14 cellular contexts compared by ENCODE assay signal in the genomic region with DNA sequence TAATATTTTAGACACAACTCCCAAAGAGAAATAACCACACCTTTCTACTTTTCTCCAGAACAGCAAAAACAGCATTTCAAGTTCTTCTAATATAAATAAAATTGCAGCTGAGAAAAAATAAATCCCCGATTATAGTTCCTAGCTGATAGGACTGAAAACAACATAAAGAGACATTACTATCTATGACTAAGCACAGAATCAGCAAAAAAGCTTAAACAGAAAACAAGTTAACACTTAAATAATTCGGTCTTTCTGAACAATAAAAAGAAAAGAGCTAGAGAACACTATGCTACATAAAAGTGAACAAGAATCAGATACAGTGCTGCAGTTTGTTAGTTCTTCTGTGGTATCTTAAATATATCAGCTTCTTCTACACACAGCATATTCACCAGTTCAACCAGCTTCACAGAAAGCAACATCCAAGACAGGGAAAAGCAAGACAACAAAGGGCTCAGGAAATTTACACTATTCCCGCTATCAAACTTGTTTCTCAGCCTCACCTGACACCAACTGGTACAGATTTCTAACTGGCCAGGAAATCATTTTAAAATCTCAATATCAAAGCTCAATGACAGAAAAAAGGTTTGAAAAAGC. TPM values are rescaled to one million over a fixed set of nuclear protein-coding genes. Genes with fewer than 3 reads are reported as not detected.
DNase-seq lines count a peak whose midpoint lies in the region; ATAC-seq, FAIRE-seq and TF ChIP-seq lines count a peak whose summit lies in the region.
"Had no signal": no experiment of that assay in that cellular context is flagged by ENCODE, and none has a peak within 500 bp of the region (broad histone marks: within the 10 kb centered on the region; RNA-seq: fewer than 3 reads in every experiment).

No MANE protein-coding gene starts in this region.

- H3K36me3 ChIP-seq in endodermal cell (ENCODE audit: control insufficient read depth, insufficient read depth, low read length) (peaks cover 51% of the 10 kb centered on the region), aorta (ENCODE audit: control insufficient read depth in 1 of 2, insufficient read depth in 2 of 2, low read length in 1 of 2) (no peaks in the 10 kb centered on the region)
- H3K36me3 ChIP-seq in naive thymus-derived CD4-positive, alpha-beta T cell (ENCODE audit: control insufficient read depth in 2 of 3, insufficient read depth in 3 of 3, low read length in 3 of 3): peaks cover 0 to 6% (median 1%) of the 10 kb centered on the region in 3 experiments
- H3K36me3 ChIP-seq: uterus had no signal

- BruUV-seq in Calu3 (replicated peaks; lab: Mats Ljungman, UMichigan): TSS peak; percentile 53

- H3K4me3 Mint-ChIP-seq in Calu3 (ENCODE audit: low read depth, unreplicated experiment) (peak overlapping the region; percentile 45), endodermal cell (no peak overlapping the region), osteocyte (ENCODE audit: unreplicated experiment) (peak overlapping the region; percentile 64)
- no peak overlapping the region for H3K4me3 Mint-ChIP-seq in naive thymus-derived CD4-positive, alpha-beta T cell
- H3K4me3 Mint-ChIP-seq: B cell had no signal

- no peak overlapping the region for H3K9ac ChIP-seq in endodermal cell (ENCODE audit: extremely low read depth, low read length, poor library complexity, severe bottlenecking)

- H3K4me1 ChIP-seq in endodermal cell (ENCODE audit: control insufficient read depth, insufficient read depth, low read length) (peaks cover 3% of the 10 kb centered on the region), aorta (ENCODE audit: control insufficient read depth in 1 of 2, insufficient read depth in 2 of 2, low read length in 2 of 2) (peaks cover 0 to 2% of the 10 kb centered on the region in 2 donors)
- no peaks in the 10 kb centered on the region for H3K4me1 ChIP-seq in naive thymus-derived CD4-positive, alpha-beta T cell (ENCODE audit: control insufficient read depth in 2 of 2, insufficient read depth in 2 of 2, low read length in 2 of 2)
- H3K4me1 ChIP-seq: uterus had no signal

- peak; percentile 42 for FAIRE-seq in RCC 7860 (lab: Jason Lieb, UNC)

- H3K27ac ChIP-seq in endodermal cell (ENCODE audit: low read depth, low read length) (no peak overlapping the region), aorta (ENCODE audit: low read depth in 1 of 2, low read length in 2 of 2) (no peak overlapping the region)
- no peak overlapping the region for H3K27ac ChIP-seq in naive thymus-derived CD4-positive, alpha-beta T cell (ENCODE audit: low read depth, low read length)

- H3K9me3 Mint-ChIP-seq in Calu3 (ENCODE audit: low read depth, unreplicated experiment): no peaks in the 10 kb centered on the region
- H3K9me3 Mint-ChIP-seq in endodermal cell: no peaks in the 10 kb centered on the region
- H3K9me3 Mint-ChIP-seq in osteocyte (ENCODE audit: unreplicated experiment): no peaks in the 10 kb centered on the region
- H3K9me3 Mint-ChIP-seq in naive thymus-derived CD4-positive, alpha-beta T cell: no peaks in the 10 kb centered on the region

- H3K27me3 Mint-ChIP-seq in Calu3 (ENCODE audit: unreplicated experiment): no peaks in the 10 kb centered on the region
- H3K27me3 Mint-ChIP-seq in endodermal cell (ENCODE audit: insufficient read depth): no peaks in the 10 kb centered on the region
- no peaks in the 10 kb centered on the region for H3K27me3 Mint-ChIP-seq in osteocyte (ENCODE audit: unreplicated experiment)
- H3K27me3 Mint-ChIP-seq in naive thymus-derived CD4-positive, alpha-beta T cell: no peaks in the 10 kb centered on the region
- H3K27me3 Mint-ChIP-seq: B cell had no signal

- ATAC-seq in naive thymus-derived CD4-positive, alpha-beta T cell: no peak
- ATAC-seq in GM18873 (IDR thresholded peaks at IDR 0.05; ENCODE audit: low FRiP score, unreplicated experiment) (no peak), aorta (ENCODE audit: low FRiP score) (no peak)

- 89 to 93% methylated on average over 2 to 3 of the region's 3 CpGs for WGBS in endodermal cell (ENCODE audit: insufficient coverage in 1 of 2, insufficient read length in 1 of 2), 2 experiments
- 64 to 69% methylated on average over 3 of the region's 3 CpGs for WGBS in aorta, 2 donors

- intact Hi-C loops in Calu3 (cut with micrococcal nuclease; ENCODE audit: unreplicated experiment) (loop anchor here (5.0 kb wide), 1 partner anchor 212 kb away; a partner anchor contains a TSS), aorta (cut with DNase I) (loop anchor here in 1 of 2 donors (10.0 kb wide), 1 partner anchor 215 kb away; a partner anchor contains a TSS)
- intact Hi-C loops in naive thymus-derived CD4-positive, alpha-beta T cell (cut with micrococcal nuclease): no loop called here

- H3K9me3 ChIP-seq in endodermal cell (ENCODE audit: control insufficient read depth, low read length) (no peaks in the 10 kb centered on the region), aorta (ENCODE audit: control insufficient read depth, low read length) (no peaks in the 10 kb centered on the region)
- H3K9me3 ChIP-seq in naive thymus-derived CD4-positive, alpha-beta T cell (ENCODE audit: control insufficient read depth in 2 of 3, low read length in 3 of 3): no peaks in the 10 kb centered on the region
- H3K9me3 ChIP-seq: uterus had no signal

- H3K4me1 Mint-ChIP-seq in Calu3 (ENCODE audit: low read depth, unreplicated experiment) (peaks cover 41% of the 10 kb centered on the region), endodermal cell (peaks cover 28% of the 10 kb centered on the region), osteocyte (ENCODE audit: unreplicated experiment) (peaks cover 42% of the 10 kb centered on the region)
- H3K4me1 Mint-ChIP-seq in naive thymus-derived CD4-positive, alpha-beta T cell: peaks cover 0 to 9% (median 3%) of the 10 kb centered on the region in 7 donors
- H3K4me1 Mint-ChIP-seq: B cell had no signal

- H3K27ac Mint-ChIP-seq in Calu3 (ENCODE audit: unreplicated experiment) (peak overlapping the region; percentile 85), endodermal cell (peak overlapping the region; percentile 50), osteocyte (ENCODE audit: unreplicated experiment) (peak overlapping the region; percentile 93)
- no peak overlapping the region for H3K27ac Mint-ChIP-seq in naive thymus-derived CD4-positive, alpha-beta T cell
- H3K27ac Mint-ChIP-seq: B cell had no signal

- POLR2A ChIA-PET in naive thymus-derived CD4-positive, alpha-beta T cell (lab: Charles Lee): no interaction called here

- peaks cover 12% of the 10 kb centered on the region for H3K36me3 Mint-ChIP-seq in Calu3 (ENCODE audit: insufficient read depth, unreplicated experiment)
- peaks cover 45% of the 10 kb centered on the region for H3K36me3 Mint-ChIP-seq in endodermal cell (ENCODE audit: low read depth)
- peaks cover 23% of the 10 kb centered on the region for H3K36me3 Mint-ChIP-seq in osteocyte (ENCODE audit: unreplicated experiment)
- peaks cover 18 to 72% (median 48%) of the 10 kb centered on the region in 5 donors for H3K36me3 Mint-ChIP-seq in naive thymus-derived CD4-positive, alpha-beta T cell

- DNase-seq in Calu3 (no peak), RCC 7860 (ENCODE audit: low spot score) (no peak), endodermal cell (no peak), osteocyte (ENCODE audit: extremely low spot score, unreplicated experiment) (no peak), aorta (no peak)
- no peak for DNase-seq in activated CD4-positive, alpha-beta T cell treated with anti-CD3 and anti-CD28 coated beads for 1 hour
- DNase-seq in naive thymus-derived CD4-positive, alpha-beta T cell: no peak
- DNase-seq: activated T-cell treated with anti-CD3 and anti-CD28 coated beads for 4 hours, NCI-H1092 treated with DMSO at 0.1 percent for 48 hours, NCI-H510A, uterus had no signal

- no peak for TF ChIP-seq CTCF in Calu3 (IDR thresholded peaks at IDR 0.05; ENCODE audit: unreplicated experiment)
- TF ChIP-seq CTCF in endodermal cell (conservative IDR thresholded peaks at IDR 0.05): no peak
- TF ChIP-seq CTCF in osteocyte (IDR thresholded peaks at IDR 0.05): no peak

- CTCF ChIA-PET in Calu3 (lab: Charles Lee): interaction anchor here (0.6 to 1.2 kb wide), 2 partner anchors 10 to 158 kb away, joined by 3 read pairs; no protein-coding TSS in a partner anchor
- CTCF ChIA-PET in naive thymus-derived CD4-positive, alpha-beta T cell (lab: Charles Lee): interaction anchor here (1.0 kb wide), 1 partner anchor 10 kb away, joined by 4 read pairs; no protein-coding TSS in a partner anchor

- H3K4me3 ChIP-seq in endodermal cell (ENCODE audit: low read length) (no peak overlapping the region), aorta (ENCODE audit: low read length in 2 of 2) (no peak overlapping the region)
- no peak overlapping the region for H3K4me3 ChIP-seq in naive thymus-derived CD4-positive, alpha-beta T cell (ENCODE audit: low read length)
- H3K4me3 ChIP-seq: skin epidermis, uterus had no signal

- no peaks in the 10 kb centered on the region for H3K27me3 ChIP-seq in endodermal cell (ENCODE audit: control insufficient read depth, insufficient read depth, low read length, poor library complexity, severe bottlenecking)
- H3K27me3 ChIP-seq in naive thymus-derived CD4-positive, alpha-beta T cell (ENCODE audit: control insufficient read depth in 2 of 2, insufficient read depth in 2 of 2, low read length in 2 of 2): no peaks in the 10 kb centered on the region
- no peaks in the 10 kb centered on the region for H3K27me3 ChIP-seq in aorta (ENCODE audit: control insufficient read depth in 1 of 2, insufficient read depth in 2 of 2, low read length in 1 of 2)
- H3K27me3 ChIP-seq: uterus had no signal

RNA-seq across cellular contexts. Expression of a gene that starts 28.6 kb away (rescaled TPM):
- 46.7 and 47.6 TPM in 2 replicates for total RNA-seq in Calu3 (2022)
- 10 to 100 TPM; 30.0 to 37.3 TPM for total RNA-seq in endodermal cell
- 46.2 TPM for polyA plus RNA-seq in endodermal cell (2013, experiment 1 of 2)
- polyA plus RNA-seq in endodermal cell (2013, experiment 2 of 2): 44.9 TPM
- 50.5 and 52.9 TPM in 2 replicates for total RNA-seq in osteocyte
- total RNA-seq in naive thymus-derived CD4-positive, alpha-beta T cell: 10 to 100 TPM; 11.2 to 21.9 (median 14.0) TPM
- polyA plus RNA-seq in naive thymus-derived CD4-positive, alpha-beta T cell: 1 to 10 TPM; 1.7 to 2.9 TPM
- total RNA-seq in aorta: 10 to 100 TPM; 59.3 to 59.4 TPM
- polyA plus RNA-seq in aorta: 10 to 100 TPM; 36.1 to 57.6 TPM

Comparison
In these comparisons a context has a peak if more than half of its experiments do, and no peak if none do; other contexts are left out.
1. H3K27ac Mint-ChIP-seq: peak in Calu3 (single experiment), endodermal cell (single experiment) and osteocyte (single experiment); none in naive thymus-derived CD4-positive, alpha-beta T cell (0 of 9).
2. H3K4me3 Mint-ChIP-seq: peak in Calu3 (single experiment) and osteocyte (single experiment); none in endodermal cell (single experiment) and naive thymus-derived CD4-positive, alpha-beta T cell (0 of 10).